ENCODE assay signal across 10 cellular contexts in genomic region chr4:40238700-40239548, GRCh38. TPM values are rescaled to one million over a fixed set of nuclear protein-coding genes. Genes with fewer than 3 reads are reported as not detected.
A peak's percentile ranks its signal among the peaks of the same experiment; 100 is the strongest.
DNase-seq lines count a peak whose midpoint lies in the region; ATAC-seq lines count a peak whose summit lies in the region.
"Had no signal": no experiment of that assay in that cellular context is flagged by ENCODE, and none has a peak within 500 bp of the region (broad histone marks: within the 10 kb centered on the region; RNA-seq: fewer than 3 reads in every experiment).

No MANE protein-coding gene starts in this region.

- DNase-seq in NCI-H2196 (lab: John Stamatoyannopoulos, UW; ENCODE audit: unreplicated experiment) (peak; percentile 16), NCI-H2196 treated with DMSO at 0.1 percent for 48 hours (lab: John Stamatoyannopoulos, UW; ENCODE audit: unreplicated experiment) (no peak), left colon (no peak), cortex of kidney (lab: John Stamatoyannopoulos, UW) (no peak), left ventricle myocardium superior (no peak)
- peak; percentile 96 for DNase-seq in activated CD8-positive, alpha-beta memory T cell treated with anti-CD3 and anti-CD28 coated beads, Interleukin-2, amount 10 ng/mL, durations not matched to agents 7 days and 5 days
- peak; percentile 77 for DNase-seq in stimulated activated naive CD4-positive, alpha-beta T cell treated with Interleukin-2 at 50 U/mL for 16 hours (lab: John Stamatoyannopoulos, UW)
- DNase-seq: GM23248, SIG-M5 had no signal

- peaks cover 91% of the 10 kb centered on the region for H3K4me1 Mint-ChIP-seq in activated CD8-positive, alpha-beta memory T cell treated with anti-CD3 and anti-CD28 coated beads, Interleukin-2, amount 10 ng/mL, durations not matched to agents 7 days and 5 days

- H3K27ac Mint-ChIP-seq in activated CD8-positive, alpha-beta memory T cell treated with anti-CD3 and anti-CD28 coated beads, Interleukin-2, amount 10 ng/mL, durations not matched to agents 7 days and 5 days: peak overlapping the region; percentile 99

- intact Hi-C loops in left colon (cut with DNase I, micrococcal nuclease): no loop called here
- intact Hi-C loops in left ventricle myocardium superior (cut with micrococcal nuclease): no loop called here

- H3K27me3 Mint-ChIP-seq in activated CD8-positive, alpha-beta memory T cell treated with anti-CD3 and anti-CD28 coated beads, Interleukin-2, amount 10 ng/mL, durations not matched to agents 7 days and 5 days: no peaks in the 10 kb centered on the region

- peak overlapping the region; percentile 82 for H3K4me3 Mint-ChIP-seq in activated CD8-positive, alpha-beta memory T cell treated with anti-CD3 and anti-CD28 coated beads, Interleukin-2, amount 10 ng/mL, durations not matched to agents 7 days and 5 days

- H3K36me3 Mint-ChIP-seq in activated CD8-positive, alpha-beta memory T cell treated with anti-CD3 and anti-CD28 coated beads, Interleukin-2, amount 10 ng/mL, durations not matched to agents 7 days and 5 days: peaks cover 64% of the 10 kb centered on the region

- H3K9me3 Mint-ChIP-seq in activated CD8-positive, alpha-beta memory T cell treated with anti-CD3 and anti-CD28 coated beads, Interleukin-2, amount 10 ng/mL, durations not matched to agents 7 days and 5 days (ENCODE audit: low read depth): no peaks in the 10 kb centered on the region

- peak; percentile 93 for ATAC-seq in activated CD8-positive, alpha-beta memory T cell treated with anti-CD3 and anti-CD28 coated beads, Interleukin-2, amount 10 ng/mL, durations not matched to agents 7 days and 5 days
- ATAC-seq in left colon (peak; percentile 51), GM18498 (IDR thresholded peaks at IDR 0.05; ENCODE audit: unreplicated experiment) (no peak), left ventricle myocardium superior (no peak)

- CTCF ChIA-PET in activated CD8-positive, alpha-beta memory T cell treated with anti-CD3 and anti-CD28 coated beads, Interleukin-2, amount 10 ng/mL, durations not matched to agents 7 days and 5 days (lab: Charles Lee): interaction anchor here (0.9 to 2.0 kb wide), 10 partner anchors 8 to 87 kb away, joined by 3 to 9 read pairs (median 5); no protein-coding TSS in a partner anchor

RNA-seq across cellular contexts. Expression of gene RHOH, which starts 42.1 kb away (rescaled TPM):
- 100 to 1,000 TPM; 136 to 145 TPM for total RNA-seq in activated CD8-positive, alpha-beta memory T cell treated with anti-CD3 and anti-CD28 coated beads, Interleukin-2, amount 10 ng/mL, durations not matched to agents 7 days and 5 days
- total RNA-seq in left colon (1 to 10 TPM; 2.8 to 4.2 TPM), left ventricle myocardium superior (0.67 TPM)
- total RNA-seq: GM23248 had no signal

Comparison
In these comparisons a context has a peak if more than half of its experiments do, and no peak if none do; other contexts are left out.
1. DNase-seq: peak in NCI-H2196 (single experiment), activated CD8-positive, alpha-beta memory T cell treated with anti-CD3 and anti-CD28 coated beads, Interleukin-2, amount 10 ng/mL, durations not matched to agents 7 days and 5 days (single experiment) and stimulated activated naive CD4-positive, alpha-beta T cell treated with Interleukin-2 at 50 U/mL for 16 hours (single experiment); none in NCI-H2196 treated with DMSO at 0.1 percent for 48 hours (single experiment), left colon (0 of 2), cortex of kidney (single experiment) and left ventricle myocardium superior (single experiment).
2. ATAC-seq: peak in activated CD8-positive, alpha-beta memory T cell treated with anti-CD3 and anti-CD28 coated beads, Interleukin-2, amount 10 ng/mL, durations not matched to agents 7 days and 5 days (single experiment) and left colon (single experiment); none in GM18498 (single experiment) and left ventricle myocardium superior (single experiment).
3. RNA of gene RHOH, which starts 42.1 kb away (total RNA-seq): 136 to 145 TPM in activated CD8-positive, alpha-beta memory T cell treated with anti-CD3 and anti-CD28 coated beads, Interleukin-2, amount 10 ng/mL, durations not matched to agents 7 days and 5 days; 2.8 to 4.2 TPM in left colon and 0.67 TPM in left ventricle myocardium superior (single experiment); every median in the first group is over 10 times any median in the second.